ENCODE assay signal across 8 cellular contexts in the genomic region with DNA sequence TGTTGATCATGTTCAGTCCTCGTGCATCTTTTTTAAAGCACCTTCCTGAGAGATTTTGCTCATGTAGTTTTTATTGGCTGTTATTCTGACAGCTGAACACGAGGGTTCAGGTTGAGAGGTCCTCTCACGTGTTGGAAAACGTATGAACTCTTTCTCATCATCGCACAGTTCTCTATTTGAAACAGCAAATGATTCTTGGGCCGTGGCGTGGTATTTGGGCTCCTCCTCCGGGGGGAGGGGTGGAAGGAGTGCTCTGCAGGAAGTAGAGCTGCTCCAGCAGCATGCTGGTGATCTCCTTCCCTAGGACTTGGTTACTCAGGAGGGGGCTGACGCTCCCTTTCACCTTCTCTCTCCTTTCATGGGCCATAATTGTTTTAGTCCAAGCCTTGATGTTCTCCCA.
DNase-seq lines count a peak whose midpoint lies in the region; FAIRE-seq and TF ChIP-seq lines count a peak whose summit lies in the region.

No MANE protein-coding gene starts in this region.

- no peaks in the 10 kb centered on the region for H3K36me3 ChIP-seq in H7 (replicated peaks; ENCODE audit: control insufficient read depth, insufficient read depth, low read length)

- H3K4me3 Mint-ChIP-seq in endothelial cell (ENCODE audit: unreplicated experiment), result no peak overlapping the region
- H3K4me3 Mint-ChIP-seq in progenitor cell of endocrine pancreas (ENCODE audit: low read depth), result peak overlapping the region; percentile 44

- peak; percentile 85 for FAIRE-seq in GM12891 (lab: Jason Lieb, UNC)

- no peaks in the 10 kb centered on the region for H3K9me3 Mint-ChIP-seq in endothelial cell (ENCODE audit: unreplicated experiment)
- H3K9me3 Mint-ChIP-seq in progenitor cell of endocrine pancreas (ENCODE audit: low read depth), result no peaks in the 10 kb centered on the region

- H3K36me3 Mint-ChIP-seq in endothelial cell (ENCODE audit: low read depth, unreplicated experiment) (no peaks in the 10 kb centered on the region), progenitor cell of endocrine pancreas (ENCODE audit: insufficient read depth) (no peaks in the 10 kb centered on the region)

- H3K27me3 Mint-ChIP-seq in endothelial cell (ENCODE audit: unreplicated experiment), result peaks cover 4% of the 10 kb centered on the region
- H3K27me3 Mint-ChIP-seq in progenitor cell of endocrine pancreas, result no peaks in the 10 kb centered on the region

- no peak for TF ChIP-seq POLR2A in GM12891 (IDR thresholded peaks at IDR 0.05; ENCODE audit: low read depth, low read length)

- H3K27me3 ChIP-seq in H7 (ENCODE audit: control insufficient read depth, insufficient read depth, low read length), result no peaks in the 10 kb centered on the region

- H3K4me3 ChIP-seq in H7 (ENCODE audit: insufficient read depth, low read depth, low read length), result no peak overlapping the region

- no peak overlapping the region for H3K27ac Mint-ChIP-seq in endothelial cell (ENCODE audit: unreplicated experiment)
- peak overlapping the region; percentile 88 for H3K27ac Mint-ChIP-seq in progenitor cell of endocrine pancreas

- DNase-seq in GM12891 (ENCODE audit: insufficient read length, low spot score) (no peak), H7 (peak; percentile 71), OCI-M1 (lab: John Stamatoyannopoulos, UW) (peak; percentile 95), endothelial cell (ENCODE audit: low spot score) (peak; percentile 32), progenitor cell of endocrine pancreas (ENCODE audit: low spot score, unreplicated experiment) (no peak), cerebellar cortex (ENCODE audit: low spot score) (no peak), D341Med (ENCODE audit: low spot score) (no peak), SHP77 (lab: John Stamatoyannopoulos, UW) (no peak)

- peaks cover 28% of the 10 kb centered on the region for H3K4me1 Mint-ChIP-seq in endothelial cell (ENCODE audit: unreplicated experiment)
- H3K4me1 Mint-ChIP-seq in progenitor cell of endocrine pancreas (ENCODE audit: low read depth), result peaks cover 50% of the 10 kb centered on the region

- TF ChIP-seq CTCF in endothelial cell (IDR thresholded peaks at IDR 0.05; ENCODE audit: unreplicated experiment) (no peak), progenitor cell of endocrine pancreas (IDR thresholded peaks at IDR 0.05; ENCODE audit: unreplicated experiment) (no peak)

TF ChIP-seq in GM12891, 5 proteins besides CTCF, POLR2A, EP300 and RAD21:
- TF ChIP-seq POU2F2 (IDR thresholded peaks at IDR 0.05; ENCODE audit: low read depth, low read length), result no peak
- no peak; the same call in 1 of the 2 replicates for TF ChIP-seq SPI1 (IDR thresholded peaks at IDR 0.05; ENCODE audit: low read depth, low read length)
- TF ChIP-seq POLR2AphosphoS5 (IDR thresholded peaks at IDR 0.05; ENCODE audit: low read depth, low read length), result no peak
- TF ChIP-seq PAX5 (IDR thresholded peaks at IDR 0.05; ENCODE audit: insufficient read depth, low read length, severe bottlenecking), result no peak
- TF ChIP-seq TAF1 (IDR thresholded peaks at IDR 0.05; ENCODE audit: low read depth, low read length), result no peak

Comparison
In these comparisons a context has a peak if more than half of its experiments do, and no peak if none do; other contexts are left out.
1. DNase-seq: peak in H7 (single experiment), OCI-M1 (single experiment) and endothelial cell (single experiment); none in GM12891 (single experiment), progenitor cell of endocrine pancreas (single experiment), cerebellar cortex (single experiment), D341Med (single experiment) and SHP77 (0 of 2).